ENCODE assay signal across 22 cellular contexts in genomic region chr9:84974790-84975189, GRCh38.
"Had no signal": no experiment of that assay in that cellular context is flagged by ENCODE, and none has a peak within 500 bp of the region (broad histone marks: within the 10 kb centered on the region; RNA-seq: fewer than 3 reads in every experiment).

No MANE protein-coding gene starts in this region.

- ATAC-seq: activated naive CD8-positive, alpha-beta T cell treated with anti-CD3 and anti-CD28 coated beads, Interleukin-2, amount 50 U/mL, for 24 hours; activated T-cell treated with anti-CD3 and anti-CD28 coated beads, Interleukin-2, amount 50 U/mL, for 4 hours; heart right ventricle; right lobe of liver had no signal

- H3K4me1 Mint-ChIP-seq: activated CD4-positive, alpha-beta T cell treated with anti-CD3 and anti-CD28 coated beads, Interleukin-2, amount 10 ng/mL, durations not matched to agents 7 days and 5 days; activated naive CD4-positive, alpha-beta T cell treated with anti-CD3 and anti-CD28 coated beads, Interleukin-2, amount 10 ng/mL, durations not matched to agents 7 days and 5 days; activated naive CD8-positive, alpha-beta T cell treated with anti-CD3 and anti-CD28 coated beads, Interleukin-2, amount 50 U/mL, for 24 hours had no signal

- DNase-seq: activated CD4-positive, alpha-beta T cell treated with anti-CD3 and anti-CD28 coated beads, Interleukin-2, amount 10 ng/mL, durations not matched to agents 7 days and 5 days; activated CD8-positive, alpha-beta memory T cell treated with anti-CD3 and anti-CD28 coated beads, Interleukin-2, amount 50 U/mL, for 4 hours; activated effector memory CD4-positive, alpha-beta T cell treated with Interleukin-2 at 50 U/mL for 16 hours; activated naive CD4-positive, alpha-beta T cell treated with anti-CD3 and anti-CD28 coated beads, Interleukin-2, amount 10 ng/mL, durations not matched to agents 7 days and 5 days; activated naive CD8-positive, alpha-beta T cell treated with anti-CD3 and anti-CD28 coated beads, Interleukin-2, amount 50 U/mL, for 24 hours; activated T-cell treated with anti-CD3 and anti-CD28 coated beads, Interleukin-2, amount 50 U/mL, for 4 hours; dermis blood vessel endothelial cell; heart right ventricle; ovary; right lobe of liver; small intestine; stimulated activated CD4-positive, alpha-beta T cell treated with anti-CD3 and anti-CD28 coated beads, Interleukin-15, amount 100 ng/mL, for 24 hours; stimulated activated CD4-positive, alpha-beta T cell treated with anti-CD3 and anti-CD28 coated beads, Interleukin-2, amount 100 ng/mL, for 48 hours; T-helper 1 cell; T1000; trophoblast cell had no signal

- H3K27me3 Mint-ChIP-seq: activated CD4-positive, alpha-beta T cell treated with anti-CD3 and anti-CD28 coated beads, Interleukin-2, amount 10 ng/mL, durations not matched to agents 7 days and 5 days; activated naive CD8-positive, alpha-beta T cell treated with anti-CD3 and anti-CD28 coated beads, Interleukin-2, amount 50 U/mL, for 24 hours had no signal

- H3K9me3 ChIP-seq: ascending aorta, breast epithelium, ovary, right lobe of liver, suprapubic skin, vagina had no signal

- H3K4me1 ChIP-seq: ascending aorta, breast epithelium, heart right ventricle, right lobe of liver, vagina had no signal

- H3K36me3 ChIP-seq: ascending aorta, breast epithelium, heart right ventricle, ovary, right lobe of liver, suprapubic skin, vagina had no signal

- H3K9me3 Mint-ChIP-seq: activated CD4-positive, alpha-beta T cell treated with anti-CD3 and anti-CD28 coated beads, Interleukin-2, amount 10 ng/mL, durations not matched to agents 7 days and 5 days; activated naive CD4-positive, alpha-beta T cell treated with anti-CD3 and anti-CD28 coated beads, Interleukin-2, amount 10 ng/mL, durations not matched to agents 7 days and 5 days; activated naive CD8-positive, alpha-beta T cell treated with anti-CD3 and anti-CD28 coated beads, Interleukin-2, amount 50 U/mL, for 24 hours; activated T-cell treated with anti-CD3 and anti-CD28 coated beads, Interleukin-2, amount 50 U/mL, for 4 hours; nephron; stimulated activated naive CD8-positive, alpha-beta T cell treated with anti-CD3 and anti-CD28 coated beads, Interleukin-15, Interleukin-2, amounts not matched to agents 100 ng/mL and 50 ng/mL, for 24 hours had no signal

- H3K4me3 Mint-ChIP-seq: activated CD4-positive, alpha-beta T cell treated with anti-CD3 and anti-CD28 coated beads, Interleukin-2, amount 10 ng/mL, durations not matched to agents 7 days and 5 days; activated naive CD4-positive, alpha-beta T cell treated with anti-CD3 and anti-CD28 coated beads, Interleukin-2, amount 10 ng/mL, durations not matched to agents 7 days and 5 days; activated naive CD8-positive, alpha-beta T cell treated with anti-CD3 and anti-CD28 coated beads, Interleukin-2, amount 50 U/mL, for 24 hours; activated T-cell treated with anti-CD3 and anti-CD28 coated beads, Interleukin-2, amount 50 U/mL, for 4 hours; nephron; stimulated activated naive CD8-positive, alpha-beta T cell treated with anti-CD3 and anti-CD28 coated beads, Interleukin-15, Interleukin-2, amounts not matched to agents 100 ng/mL and 50 ng/mL, for 24 hours had no signal

- H3K27me3 ChIP-seq: ascending aorta, breast epithelium, ovary, right lobe of liver, suprapubic skin, vagina had no signal

- H3K27ac ChIP-seq: ascending aorta, breast epithelium, heart right ventricle, ovary, right lobe of liver, suprapubic skin, vagina had no signal

- H3K4me3 ChIP-seq: ascending aorta, breast epithelium, heart right ventricle, ovary, right lobe of liver, suprapubic skin, vagina had no signal

- H3K36me3 Mint-ChIP-seq: activated naive CD4-positive, alpha-beta T cell treated with anti-CD3 and anti-CD28 coated beads, Interleukin-2, amount 10 ng/mL, durations not matched to agents 7 days and 5 days had no signal

- H3K27ac Mint-ChIP-seq: activated CD4-positive, alpha-beta T cell treated with anti-CD3 and anti-CD28 coated beads, Interleukin-2, amount 10 ng/mL, durations not matched to agents 7 days and 5 days; activated naive CD4-positive, alpha-beta T cell treated with anti-CD3 and anti-CD28 coated beads, Interleukin-2, amount 10 ng/mL, durations not matched to agents 7 days and 5 days; activated naive CD8-positive, alpha-beta T cell treated with anti-CD3 and anti-CD28 coated beads, Interleukin-2, amount 50 U/mL, for 24 hours; nephron; stimulated activated naive CD8-positive, alpha-beta T cell treated with anti-CD3 and anti-CD28 coated beads, Interleukin-15, Interleukin-2, amounts not matched to agents 100 ng/mL and 50 ng/mL, for 24 hours had no signal
